In genomic region chr6:83852528-83853177, GRCh38 we compare ENCODE assay signal across 10 cellular contexts. TPM values are rescaled to one million over a fixed set of nuclear protein-coding genes. Genes with fewer than 3 reads are reported as not detected.
A peak's percentile ranks its signal among the peaks of the same experiment; 100 is the strongest.
DNase-seq lines count a peak whose midpoint lies in the region; ATAC-seq and TF ChIP-seq lines count a peak whose summit lies in the region.
"Had no signal": no experiment of that assay in that cellular context is flagged by ENCODE, and none has a peak within 500 bp of the region (broad histone marks: within the 10 kb centered on the region; RNA-seq: fewer than 3 reads in every experiment).

No MANE protein-coding gene starts in this region.

- ATAC-seq in GM18505 (IDR thresholded peaks at IDR 0.05; ENCODE audit: unreplicated experiment): no peak

- TF ChIP-seq EP300 in stomach (IDR thresholded peaks at IDR 0.05): no peak

- TF ChIP-seq CTCF in stomach (IDR thresholded peaks at IDR 0.05): no peak

- 12 to 21% (median 15%) methylated on average over 16 of the region's 16 CpGs for WGBS in stomach, 5 donors

- peaks cover 47% of the 10 kb centered on the region for H3K27me3 ChIP-seq in adipocyte (replicated peaks; ENCODE audit: control insufficient read depth, insufficient read depth, low read length)
- peaks cover 6 to 53% (median 44%) of the 10 kb centered on the region in 3 donors for H3K27me3 ChIP-seq in stomach
- H3K27me3 ChIP-seq: BLaER1 treated with 17β-estradiol and CSF1 and Interleukin-3, amounts not matched to agents 10 nM and 100 nM had no signal

- H3K27ac ChIP-seq in stomach: peak overlapping the region in 1 of 5 donors; percentile 29
- H3K27ac ChIP-seq: BLaER1 treated with 17β-estradiol and CSF1 and Interleukin-3, amounts not matched to agents 10 nM and 100 nM had no signal

- CTCF ChIA-PET in HEK293T (lab: Yijun Ruan, JAX): no interaction called here

- intact Hi-C loops in stomach (cut with DNase I; ENCODE audit: low total_unique reads): no loop called here

- H3K4me1 ChIP-seq in adipocyte (ENCODE audit: control insufficient read depth, insufficient read depth, low read length) (peaks cover 7% of the 10 kb centered on the region), stomach (peaks cover 0 to 24% (median 15%) of the 10 kb centered on the region in 4 donors)
- H3K4me1 ChIP-seq: BLaER1 treated with 17β-estradiol and CSF1 and Interleukin-3, amounts not matched to agents 10 nM and 100 nM had no signal

- H3K9me3 ChIP-seq in adipocyte (ENCODE audit: control insufficient read depth, low read length): no peaks in the 10 kb centered on the region
- H3K9me3 ChIP-seq in iPS-18c (ENCODE audit: control insufficient read depth, insufficient read depth, low read length): no peaks in the 10 kb centered on the region
- H3K9me3 ChIP-seq in stomach: no peaks in the 10 kb centered on the region
- H3K9me3 ChIP-seq: BLaER1 treated with 17β-estradiol and CSF1 and Interleukin-3, amounts not matched to agents 10 nM and 100 nM had no signal

- H3K36me3 ChIP-seq in adipocyte (ENCODE audit: control insufficient read depth, insufficient read depth, low read length, severe bottlenecking) (no peaks in the 10 kb centered on the region), stomach (no peaks in the 10 kb centered on the region)
- H3K36me3 ChIP-seq: BLaER1 treated with 17β-estradiol and CSF1 and Interleukin-3, amounts not matched to agents 10 nM and 100 nM had no signal

- no peak for TF ChIP-seq POLR2A in stomach (IDR thresholded peaks at IDR 0.05)
- no peak for TF ChIP-seq POLR2A in GM18505 (IDR thresholded peaks at IDR 0.05; ENCODE audit: borderline replicate concordance, extremely low read depth, insufficient read depth, insufficient read length)

- H3K4me3 ChIP-seq in adipocyte (ENCODE audit: low read length) (peak overlapping the region; percentile 78), iPS-18c (ENCODE audit: insufficient read depth, low read depth, low read length) (peak overlapping the region; percentile 74), stomach (peak overlapping the region; percentile 49 to 68 (median 55))
- H3K4me3 ChIP-seq: BLaER1 treated with 17β-estradiol and CSF1 and Interleukin-3, amounts not matched to agents 10 nM and 100 nM had no signal

- POLR2A ChIA-PET in HEK293T (lab: Yijun Ruan, JAX): interaction anchor here (1.0 to 1.7 kb wide), 4 partner anchors 8 to 237 kb away, joined by 3 to 6 read pairs (median 4); partner anchors contain the start of gene SNAP91

- H3K9ac ChIP-seq in adipocyte (ENCODE audit: low read length): no peak overlapping the region
- H3K9ac ChIP-seq: BLaER1 treated with 17β-estradiol and CSF1 and Interleukin-3, amounts not matched to agents 10 nM and 100 nM had no signal

- DNase-seq in NCI-H748 (lab: John Stamatoyannopoulos, UW; ENCODE audit: unreplicated experiment): peak; percentile 73
- DNase-seq in NCI-H748 treated with DMSO at 0.1 percent for 48 hours (lab: John Stamatoyannopoulos, UW): no peak
- DNase-seq in adipocyte (ENCODE audit: low read depth): no peak
- no peak for DNase-seq in stomach
- DNase-seq in HEK293T (ENCODE audit: extremely low spot score): no peak
- DNase-seq in activated effector memory CD4-positive, alpha-beta T cell treated with anti-CD3 and anti-CD28 coated beads, Interleukin-2, amount 50 U/mL, for 16 hours: no peak
- DNase-seq: NCI-H1048 had no signal

TF ChIP-seq in HEK293T, 16 proteins besides CTCF, POLR2A, EP300 and RAD21:
- TF ChIP-seq NFRKB (IDR thresholded peaks at IDR 0.05) (no peak), SP1 (IDR thresholded peaks at IDR 0.05) (no peak), SUZ12 (IDR thresholded peaks at IDR 0.05) (no peak), FOXM1 (IDR thresholded peaks at IDR 0.05; ENCODE audit: borderline replicate concordance) (no peak), BHLHE40 (IDR thresholded peaks at IDR 0.05; ENCODE audit: borderline replicate concordance) (no peak), FOXK2 (IDR thresholded peaks at IDR 0.05) (no peak)

RNA-seq across cellular contexts. Expression of gene RIPPLY2, which starts 0.5 kb away (rescaled TPM):
- total RNA-seq in stomach: not detected
- polyA plus RNA-seq in stomach: 1 to 10 TPM in 1 of 3 donors, under 1 TPM in 1, not detected in 1; 1.00 to 1.5 TPM

RNA-seq across cellular contexts. Expression of gene CYB5R4, which starts 6.8 kb away (rescaled TPM):
- 10 to 100 TPM in 3 of 5 donors, 1 to 10 TPM in 1, under 1 TPM in 1; 0.89 to 50.7 (median 14.6) TPM for total RNA-seq in stomach
- polyA plus RNA-seq in stomach: 10 to 100 TPM in 2 of 3 donors, 1 to 10 TPM in 1; 3.8 to 17.1 (median 10.1) TPM
